Comparison of ENCODE assay signal across 24 cellular contexts in genomic region chr13:67238861-67239260, GRCh38.
"Had no signal": no experiment of that assay in that cellular context is flagged by ENCODE, and none has a peak within 500 bp of the region (broad histone marks: within the 10 kb centered on the region; RNA-seq: fewer than 3 reads in every experiment).

No MANE protein-coding gene starts in this region.

- H3K9me3 ChIP-seq: ascending aorta, breast epithelium, colonic mucosa, gastrocnemius medialis, heart left ventricle had no signal

- H3K4me3 ChIP-seq: ascending aorta, breast epithelium, cardiac muscle cell, colonic mucosa, gastrocnemius medialis, heart left ventricle had no signal

- DNase-seq: activated CD4-positive, alpha-beta memory T cell treated with anti-CD3 and anti-CD28 coated beads for 36 hours; activated CD4-positive, alpha-beta T cell treated with anti-CD3 and anti-CD28 coated beads for 36 hours; activated CD4-positive, alpha-beta T cell treated with anti-CD3 and anti-CD28 coated beads, Interleukin-2, amount 10 ng/mL, durations not matched to agents 24 days and 14 days; activated CD4-positive, CD25-positive, alpha-beta regulatory T cell; activated CD4-positive, CD25-positive, alpha-beta regulatory T cell treated with anti-CD3 and anti-CD28 coated beads, Interleukin-2, amount 50 U/mL, for 72 hours; activated CD8-positive, alpha-beta memory T cell treated with anti-CD3 and anti-CD28 coated beads, Interleukin-2, amount 10 ng/mL, durations not matched to agents 7 days and 5 days; activated CD8-positive, alpha-beta memory T cell treated with anti-CD3 and anti-CD28 coated beads, Interleukin-2, amount 50 U/mL, for 4 hours; activated CD8-positive, alpha-beta T cell treated with anti-CD3 and anti-CD28 coated beads, Interleukin-2, amount 10 ng/mL, durations not matched to agents 7 days and 5 days; activated effector memory CD4-positive, alpha-beta T cell treated with anti-CD3 and anti-CD28 coated beads, Interleukin-2, amount 50 U/mL, for 16 hours; activated naive CD4-positive, alpha-beta T cell treated with anti-CD3 and anti-CD28 coated beads, Interleukin-2, amount 10 ng/mL, durations not matched to agents 7 days and 5 days; activated naive CD8-positive, alpha-beta T cell treated with anti-CD3 and anti-CD28 coated beads, Interleukin-2, amount 10 ng/mL, durations not matched to agents 7 days and 5 days; activated T-cell treated with anti-CD3 and anti-CD28 coated beads, Interleukin-2, amount 50 U/mL, for 1 hour; activated T-cell treated with anti-CD3 and anti-CD28 coated beads, Interleukin-2, amount 50 U/mL, for 48 hours; cerebellar nuclear complex; colonic mucosa; effector CD8-positive, alpha-beta T cell; gastrocnemius medialis; glutamatergic neuron; heart left ventricle; T-helper 17 cell; T1000 had no signal

- H3K27ac ChIP-seq: ascending aorta, breast epithelium, cardiac muscle cell, colonic mucosa, gastrocnemius medialis, heart left ventricle had no signal

- H3K36me3 ChIP-seq: ascending aorta, breast epithelium, cardiac muscle cell, colonic mucosa, gastrocnemius medialis, heart left ventricle had no signal

- H3K4me1 ChIP-seq: breast epithelium, colonic mucosa had no signal
